In the genomic region with DNA sequence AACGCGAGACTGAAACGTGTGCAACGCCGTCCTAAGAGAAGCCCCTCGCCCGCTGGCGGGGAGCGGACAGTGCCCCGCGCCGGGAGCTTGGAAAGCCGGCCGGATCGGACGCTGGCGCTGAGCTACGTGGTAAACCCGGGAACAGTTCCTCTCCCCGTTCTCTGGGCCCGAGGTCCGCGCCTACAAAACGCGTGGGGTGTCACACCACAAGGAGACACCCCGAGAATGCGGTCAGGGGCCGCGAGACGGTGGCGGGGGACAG, we compare ENCODE assay signal across 1 cellular context.
TF ChIP-seq lines count a peak whose summit lies in the region.

No MANE protein-coding gene starts in this region.

TF ChIP-seq in WTC11, 78 proteins besides CTCF, POLR2A, EP300 and RAD21 (continued from another document):
- TF ChIP-seq, protein P1, sequence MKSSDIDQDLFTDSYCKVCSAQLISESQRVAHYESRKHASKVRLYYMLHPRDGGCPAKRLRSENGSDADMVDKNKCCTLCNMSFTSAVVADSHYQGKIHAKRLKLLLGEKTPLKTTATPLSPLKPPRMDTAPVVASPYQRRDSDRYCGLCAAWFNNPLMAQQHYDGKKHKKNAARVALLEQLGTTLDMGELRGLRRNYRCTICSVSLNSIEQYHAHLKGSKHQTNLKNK (CRISPR knock-in tag; IDR thresholded peaks at IDR 0.05) = no peak
- TF ChIP-seq ARID4B (CRISPR knock-in tag; IDR thresholded peaks at IDR 0.05; ENCODE audit: borderline replicate concordance) (no peak), NFATC4 (CRISPR knock-in tag; IDR thresholded peaks at IDR 0.05) (no peak), GABPB1 (CRISPR knock-in tag; IDR thresholded peaks at IDR 0.05) (no peak), MYBL2 (CRISPR knock-in tag; IDR thresholded peaks at IDR 0.05) (no peak)
TF ChIP-seq in WTC11: peak in this region for 0.
